8 cellular contexts compared by ENCODE assay signal in the genomic region with DNA sequence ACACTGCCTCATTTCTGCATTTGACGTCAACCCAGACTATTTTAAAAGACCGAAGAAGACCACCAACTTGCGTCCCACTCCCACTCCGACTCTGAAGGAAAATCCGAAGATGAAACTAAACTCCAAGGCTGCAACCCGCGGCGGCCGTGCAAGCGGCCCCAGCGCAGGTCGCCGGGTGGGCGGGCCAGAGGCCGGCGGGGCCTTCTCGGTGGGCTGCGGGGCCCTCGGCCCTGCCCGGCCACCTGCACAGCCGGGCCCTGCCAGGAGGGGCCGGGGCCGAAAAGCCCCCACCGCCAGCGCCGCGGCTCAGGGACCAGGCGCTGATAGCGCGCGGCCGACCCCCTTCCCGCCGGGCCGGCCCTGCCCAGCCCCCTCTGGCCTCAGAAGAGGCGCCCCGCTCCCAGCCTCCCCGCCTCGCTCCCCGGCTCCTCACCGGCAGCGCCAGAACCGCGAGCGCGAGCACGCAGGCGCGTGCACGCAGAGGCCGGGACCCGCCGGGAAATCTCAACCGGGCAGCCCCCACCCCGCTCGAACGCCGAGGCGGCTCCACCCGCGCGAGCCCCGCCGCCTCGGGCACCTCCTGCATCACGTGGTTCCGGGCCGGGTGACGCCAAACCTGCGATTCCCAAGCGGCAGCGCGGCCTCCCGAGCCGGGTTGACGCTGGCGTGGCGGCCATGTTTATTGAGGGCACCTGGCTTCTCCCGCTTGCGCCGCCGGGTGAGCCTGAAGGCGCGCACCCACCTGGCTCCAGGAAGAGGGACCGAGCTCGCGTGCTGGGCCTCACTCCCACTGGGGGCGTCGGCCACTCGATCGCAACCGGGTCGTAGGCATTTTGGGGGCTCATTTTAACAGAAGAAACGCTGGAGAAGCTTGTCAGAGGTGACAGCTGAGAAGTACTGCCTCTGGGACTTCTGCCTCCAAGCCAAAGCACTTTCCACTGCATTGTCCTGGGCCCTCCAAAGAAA. TPM values are rescaled to one million over a fixed set of nuclear protein-coding genes. Genes with fewer than 3 reads are reported as not detected.
A peak's percentile ranks its signal among the peaks of the same experiment; 100 is the strongest.
DNase-seq lines count a peak whose midpoint lies in the region; ATAC-seq, FAIRE-seq and TF ChIP-seq lines count a peak whose summit lies in the region.

A gene (minus strand): TSS at position 589 of the 966 bp plus-strand sequence. CDS start 1,170 bp downstream, outside the sequence.

- peaks cover 12% of the 10 kb centered on the region for H3K4me1 ChIP-seq in A673 (ENCODE audit: insufficient read depth, low read length, poor library complexity, severe bottlenecking)
- H3K4me1 ChIP-seq in breast epithelium = peaks cover 0 to 8% of the 10 kb centered on the region in 2 donors
- H3K4me1 ChIP-seq in iPS-20b (ENCODE audit: insufficient read depth, low read length) = peaks cover 23% of the 10 kb centered on the region
- H3K4me1 ChIP-seq in small intestine (ENCODE audit: control insufficient read depth in 2 of 2, insufficient read depth in 1 of 2, low read depth in 1 of 2, low read length in 1 of 2) = peaks cover 0 to 2% of the 10 kb centered on the region in 2 donors

- no peak for FAIRE-seq in small intestine (lab: Jason Lieb, UNC)

- intact Hi-C loops in A673 (cut with micrococcal nuclease; ENCODE audit: unreplicated experiment) = no loop called here
- intact Hi-C loops in breast epithelium (cut with DNase I; ENCODE audit: low total_unique reads) = no loop called here

- TF ChIP-seq POLR2A in breast epithelium (IDR thresholded peaks at IDR 0.05) = no peak

- ATAC-seq in GM18870 (IDR thresholded peaks at IDR 0.05; ENCODE audit: unreplicated experiment) (peak; percentile 74), HG03108 (IDR thresholded peaks at IDR 0.05; ENCODE audit: unreplicated experiment) (peak; percentile 94)

- peak within 1 kb of the TSS; percentile 86 for H3K9ac ChIP-seq in iPS-20b (ENCODE audit: low read depth, low read length)

- H3K4me3 ChIP-seq in A673 (ENCODE audit: low read depth, low read length, poor library complexity, severe bottlenecking) = peak within 1 kb of the TSS; percentile 64
- H3K4me3 ChIP-seq in breast epithelium = peak within 1 kb of the TSS; percentile 75 to 92 (median 76)
- H3K4me3 ChIP-seq in iPS-20b (ENCODE audit: low read length) = peak within 1 kb of the TSS; percentile 90
- H3K4me3 ChIP-seq in small intestine (ENCODE audit: low read depth in 1 of 2, low read length in 2 of 2) = peak within 1 kb of the TSS; percentile 82 to 92

- BruUV-seq in A673 (replicated peaks; lab: Mats Ljungman, UMichigan) = no TSS peak

- peaks cover 13% of the 10 kb centered on the region for H3K36me3 ChIP-seq in A673 (ENCODE audit: insufficient read depth, low read length, poor library complexity, severe bottlenecking)
- no peaks in the 10 kb centered on the region for H3K36me3 ChIP-seq in breast epithelium
- peaks cover 32% of the 10 kb centered on the region for H3K36me3 ChIP-seq in iPS-20b (ENCODE audit: insufficient read depth, low read depth, low read length)
- H3K36me3 ChIP-seq in small intestine (ENCODE audit: control insufficient read depth in 2 of 2, insufficient read depth in 2 of 2, low read length in 2 of 2) = peaks cover 3 to 4% of the 10 kb centered on the region in 2 donors

- H3K27me3 ChIP-seq in A673 (replicated peaks; ENCODE audit: insufficient read depth, low read depth, low read length, poor library complexity) (no peaks in the 10 kb centered on the region), breast epithelium (no peaks in the 10 kb centered on the region), iPS-20b (ENCODE audit: insufficient read depth, low read length) (no peaks in the 10 kb centered on the region), small intestine (ENCODE audit: control insufficient read depth in 2 of 2, insufficient read depth in 2 of 2, low read length in 2 of 2) (no peaks in the 10 kb centered on the region)

- DNase-seq in A673 (ENCODE audit: low spot score) (peak; percentile 98), NCI-H2171 treated with DMSO at 0.1 percent for 48 hours (lab: John Stamatoyannopoulos, UW) (peak; percentile 94), breast epithelium (ENCODE audit: low spot score in 2 of 2) (peak; percentile 91 to 96), small intestine (peak; percentile 95)

- no peaks in the 10 kb centered on the region for H3K9me3 ChIP-seq in A673 (ENCODE audit: low read depth, low read length, poor library complexity, severe bottlenecking)
- H3K9me3 ChIP-seq in breast epithelium = no peaks in the 10 kb centered on the region
- no peaks in the 10 kb centered on the region for H3K9me3 ChIP-seq in iPS-20b (ENCODE audit: insufficient read depth, low read depth, low read length)
- H3K9me3 ChIP-seq in small intestine (ENCODE audit: control insufficient read depth, low read depth) = no peaks in the 10 kb centered on the region

- TF ChIP-seq CTCF in A673 (conservative IDR thresholded peaks at IDR 0.05; ENCODE audit: low read depth, low read length) (0 out of 2 replicates have a peak, but pooled peaks have one; percentile 8), VCaP (conservative IDR thresholded peaks at IDR 0.05) (no peak; the same call in 1 of the 2 replicates), breast epithelium (IDR thresholded peaks at IDR 0.05) (no peak)

- WGBS in small intestine, 3 donors = 0 to 1% (median 0%) methylated on average over 55 to 94 of the region's 94 CpGs

- CTCF ChIA-PET in A673 (lab: Charles Lee) = no interaction called here

- POLR2A ChIA-PET in A673 (lab: Charles Lee; ENCODE audit: low non-redundant PET) = no interaction called here

- H3K27ac ChIP-seq in A673 (ENCODE audit: low read depth, low read length, poor library complexity, severe bottlenecking) = peak within 1 kb of the TSS; percentile 81
- H3K27ac ChIP-seq in VCaP = peak within 1 kb of the TSS; percentile 88
- H3K27ac ChIP-seq in breast epithelium = peak within 1 kb of the TSS; percentile 68 to 78
- H3K27ac ChIP-seq in iPS-20b (ENCODE audit: low read length) = peak within 1 kb of the TSS; percentile 86
- peak within 1 kb of the TSS; percentile 69 to 76 for H3K27ac ChIP-seq in small intestine (ENCODE audit: low read depth in 1 of 2, low read length in 1 of 2)

RNA-seq across cellular contexts. Expression of the gene that starts here (rescaled TPM):
- 5.6 and 7.3 TPM in 2 replicates for total RNA-seq in A673 (2021)
- total RNA-seq in breast epithelium = 10 to 100 TPM; 10.9 to 13.6 (median 11.8) TPM
- polyA plus RNA-seq in small intestine = 1 to 10 TPM; 3.8 to 5.1 (median 4.5) TPM

Comparison
In these comparisons a context has a peak if more than half of its experiments do, and no peak if none do; other contexts are left out.
1. Peak in every context shown above with its lines: DNase-seq, ATAC-seq, H3K4me3 ChIP-seq and H3K27ac ChIP-seq.